Comparison of ENCODE assay signal across 23 cellular contexts in genomic region chr1:113333056-113333455, GRCh38.
"Had no signal": no experiment of that assay in that cellular context is flagged by ENCODE, and none has a peak within 500 bp of the region (broad histone marks: within the 10 kb centered on the region; RNA-seq: fewer than 3 reads in every experiment).

No MANE protein-coding gene starts in this region.

- H3K27ac ChIP-seq: epithelial cell of prostate, gastrocnemius medialis, parathyroid adenoma, right atrium auricular region, stomach, thyroid gland, vagina had no signal

- DNase-seq: effector CD8-positive, alpha-beta T cell; endodermal cell; foreskin fibroblast; gastrocnemius medialis; head of caudate nucleus; kidney; natural killer cell; stimulated activated CD4-positive, alpha-beta T cell treated with anti-CD3 and anti-CD28 coated beads, Interleukin-2, amount 100 ng/mL, for 24 hours; stimulated activated CD4-positive, alpha-beta T cell treated with anti-CD3 and anti-CD28 coated beads, Interleukin-4, amount 100 ng/mL, for 24 hours; stimulated activated naive CD4-positive, alpha-beta T cell treated with Interleukin-2 at 50 U/mL for 16 hours; stomach; thyroid gland; trophoblast cell had no signal

- H2AFZ ChIP-seq: parathyroid adenoma had no signal

- H3K27me3 ChIP-seq: gastrocnemius medialis, right atrium auricular region, stomach, thyroid gland, vagina had no signal

- H3K79me2 ChIP-seq: parathyroid adenoma had no signal

- H3K36me3 ChIP-seq: gastrocnemius medialis, right atrium auricular region, stomach, thyroid gland, vagina had no signal

- H3K9me3 Mint-ChIP-seq: dendritic cell treated with granulocyte-macrophage colony-stimulating factor and Interleukin-4, amounts not matched to agents 40 ng/mL and 50 ng/mL, for 4 days; endodermal cell; memory B cell; natural killer cell; neural crest cell; stimulated activated effector memory CD8-positive, alpha-beta T cell treated with anti-CD3 and anti-CD28 coated beads, Interleukin-12 subunit alpha, Interleukin-12 subunit beta, amount 100 ng/mL, for 72 hours had no signal

- H3K27ac Mint-ChIP-seq: dendritic cell treated with granulocyte-macrophage colony-stimulating factor and Interleukin-4, amounts not matched to agents 40 ng/mL and 50 ng/mL, for 4 days; endodermal cell; memory B cell; natural killer cell; progenitor cell of endocrine pancreas; stimulated activated effector memory CD8-positive, alpha-beta T cell treated with anti-CD3 and anti-CD28 coated beads, Interleukin-12 subunit alpha, Interleukin-12 subunit beta, amount 100 ng/mL, for 72 hours had no signal

- H3K27me3 Mint-ChIP-seq: dendritic cell treated with granulocyte-macrophage colony-stimulating factor and Interleukin-4, amounts not matched to agents 40 ng/mL and 50 ng/mL, for 4 days; progenitor cell of endocrine pancreas had no signal

- H3K9me3 ChIP-seq: gastrocnemius medialis, stomach, thyroid gland, vagina had no signal

- H3K4me3 Mint-ChIP-seq: dendritic cell treated with granulocyte-macrophage colony-stimulating factor and Interleukin-4, amounts not matched to agents 40 ng/mL and 50 ng/mL, for 4 days; endodermal cell; memory B cell; natural killer cell; neural crest cell; stimulated activated effector memory CD8-positive, alpha-beta T cell treated with anti-CD3 and anti-CD28 coated beads, Interleukin-12 subunit alpha, Interleukin-12 subunit beta, amount 100 ng/mL, for 72 hours had no signal

- H3K4me3 ChIP-seq: gastrocnemius medialis, lung, right atrium auricular region, stomach, thyroid gland, vagina had no signal

- FAIRE-seq: kidney had no signal

- H3K4me1 Mint-ChIP-seq: memory B cell; natural killer cell; neural crest cell; stimulated activated effector memory CD8-positive, alpha-beta T cell treated with anti-CD3 and anti-CD28 coated beads, Interleukin-12 subunit alpha, Interleukin-12 subunit beta, amount 100 ng/mL, for 72 hours had no signal

- H3K36me3 Mint-ChIP-seq: memory B cell; natural killer cell; stimulated activated effector memory CD8-positive, alpha-beta T cell treated with anti-CD3 and anti-CD28 coated beads, Interleukin-12 subunit alpha, Interleukin-12 subunit beta, amount 100 ng/mL, for 72 hours had no signal

- H3K9ac ChIP-seq: parathyroid adenoma had no signal

- H3K4me1 ChIP-seq: gastrocnemius medialis, parathyroid adenoma, right atrium auricular region, stomach, thyroid gland, vagina had no signal
